33 cellular contexts compared by ENCODE assay signal in genomic region chr4:7469023-7469422, GRCh38. TPM values are rescaled to one million over a fixed set of nuclear protein-coding genes. Genes with fewer than 3 reads are reported as not detected.
"Had no signal": no experiment of that assay in that cellular context is flagged by ENCODE, and none has a peak within 500 bp of the region (broad histone marks: within the 10 kb centered on the region; RNA-seq: fewer than 3 reads in every experiment).

No MANE protein-coding gene starts in this region.

- H3K27ac ChIP-seq: colonic mucosa, epithelial cell of prostate, esophagus squamous epithelium, gastrocnemius medialis, heart right ventricle, left lung, lower lobe of right lung had no signal

- H3K9me3 Mint-ChIP-seq: dendritic cell treated with granulocyte-macrophage colony-stimulating factor and Interleukin-4, amounts not matched to agents 40 ng/mL and 50 ng/mL, for 4 days; effector memory CD8-positive, alpha-beta T cell had no signal

- H3K4me3 Mint-ChIP-seq: dendritic cell treated with granulocyte-macrophage colony-stimulating factor and Interleukin-4, amounts not matched to agents 40 ng/mL and 50 ng/mL, for 4 days; effector memory CD8-positive, alpha-beta T cell; endodermal cell; mesothelial cell of epicardium; naive B cell had no signal

- H3K9me3 ChIP-seq: colonic mucosa, esophagus squamous epithelium, gastrocnemius medialis, left lung, lower lobe of right lung, mucosa of descending colon had no signal

- H3K27ac Mint-ChIP-seq: dendritic cell treated with granulocyte-macrophage colony-stimulating factor and Interleukin-4, amounts not matched to agents 40 ng/mL and 50 ng/mL, for 4 days; effector memory CD8-positive, alpha-beta T cell; endodermal cell; mesothelial cell of epicardium; naive B cell had no signal

- ATAC-seq: effector memory CD8-positive, alpha-beta T cell; esophagus mucosa; gastrocnemius medialis; heart right ventricle; left cardiac atrium; left lung; left ventricle myocardium superior; lower lobe of right lung; mucosa of descending colon had no signal

- DNase-seq: colonic mucosa; cortex of kidney; effector CD8-positive, alpha-beta T cell; effector memory CD8-positive, alpha-beta T cell; endodermal cell; erythroblast; esophagus squamous epithelium; foreskin fibroblast; foreskin melanocyte; gastrocnemius medialis; glutamatergic neuron; heart right ventricle; hippocampal formation; left cardiac atrium; left ventricle myocardium superior; lower lobe of right lung; mesenchymal stem cell; mucosa of descending colon; naive B cell had no signal

- H3K36me3 Mint-ChIP-seq: mesothelial cell of epicardium, naive B cell had no signal

- H3K4me1 ChIP-seq: colonic mucosa, esophagus squamous epithelium, gastrocnemius medialis, heart right ventricle, left lung, lower lobe of right lung had no signal

- H3K27me3 ChIP-seq: colonic mucosa had no signal

- H3K36me3 ChIP-seq: colonic mucosa, esophagus squamous epithelium, gastrocnemius medialis, heart right ventricle, left lung, lower lobe of right lung had no signal

- FAIRE-seq: endometrium, islet of Langerhans, keratinocyte had no signal

- H3K4me3 ChIP-seq: colonic mucosa, esophagus squamous epithelium, gastrocnemius medialis, heart right ventricle, left lung, lower lobe of right lung, mucosa of descending colon had no signal

RNA-seq across cellular contexts. Expression of gene PSAPL1, which starts 34.3 kb away (rescaled TPM):
- total RNA-seq: colonic mucosa, dermis microvascular lymphatic vessel endothelial cell, esophagus mucosa, gastrocnemius medialis, glomerular endothelial cell, kidney epithelial cell, left cardiac atrium, left ventricle myocardium superior, lower lobe of right lung, lung microvascular endothelial cell, mesenteric fat pad, mesothelial cell of epicardium, mucosa of descending colon, myocyte had no signal
- polyA plus RNA-seq: heart right ventricle had no signal
